23 cellular contexts compared by ENCODE assay signal in genomic region chr17:40356906-40357861, GRCh38. TPM values are rescaled to one million over a fixed set of nuclear protein-coding genes. Genes with fewer than 3 reads are reported as not detected.
DNase-seq lines count a peak whose midpoint lies in the region; ATAC-seq, FAIRE-seq and TF ChIP-seq lines count a peak whose summit lies in the region.
"Had no signal": no experiment of that assay in that cellular context is flagged by ENCODE, and none has a peak within 500 bp of the region (broad histone marks: within the 10 kb centered on the region; RNA-seq: fewer than 3 reads in every experiment).

No MANE protein-coding gene starts in this region.

- H2AFZ ChIP-seq in GM12878 (ENCODE audit: control insufficient read depth, low read depth, low read length), result no peak overlapping the region

- in situ Hi-C loops in GM12878 (cut with MboI), result loop anchor here (5.0 kb wide), 1 partner anchor 175 kb away; no protein-coding TSS in a partner anchor

- H3K4me3 ChIP-seq in H7 (ENCODE audit: insufficient read depth, low read depth, low read length) (no peak overlapping the region), GM12878 (no peak overlapping the region), sigmoid colon (no peak overlapping the region), small intestine (ENCODE audit: low read depth in 1 of 2, low read length in 2 of 2) (no peak overlapping the region)
- H3K4me3 ChIP-seq: lung, suprapubic skin had no signal

- peaks cover 15% of the 10 kb centered on the region for H3K4me1 ChIP-seq in GM12878 (ENCODE audit: control insufficient read depth, insufficient read depth, low read length)
- H3K4me1 ChIP-seq in sigmoid colon, result peaks cover 0 to 47% (median 37%) of the 10 kb centered on the region in 4 donors
- H3K4me1 ChIP-seq in small intestine (ENCODE audit: control insufficient read depth in 2 of 2, insufficient read depth in 1 of 2, low read depth in 1 of 2, low read length in 1 of 2), result peaks cover 0 to 4% of the 10 kb centered on the region in 2 donors
- H3K4me1 ChIP-seq: Caco-2, foreskin keratinocyte had no signal

- peaks cover 15% of the 10 kb centered on the region for H3K27me3 Mint-ChIP-seq in activated CD4-positive, alpha-beta memory T cell treated with anti-CD3 and anti-CD28 coated beads, Interleukin-2, amount 10 ng/mL, durations not matched to agents 7 days and 5 days

- H3K27me3 ChIP-seq in H7 (ENCODE audit: control insufficient read depth, insufficient read depth, low read length) (peaks cover 9% of the 10 kb centered on the region), GM12878 (replicated peaks in 1 of 2; ENCODE audit: control insufficient read depth in 2 of 2, insufficient read depth in 2 of 2, low read length in 1 of 2) (peaks cover 0 to 2% of the 10 kb centered on the region in 2 experiments; a peak in 1 of 4 replicates), sigmoid colon (no peaks in the 10 kb centered on the region), small intestine (ENCODE audit: control insufficient read depth in 2 of 2, insufficient read depth in 2 of 2, low read length in 2 of 2) (no peaks in the 10 kb centered on the region)
- H3K27me3 ChIP-seq: suprapubic skin had no signal

- ATAC-seq in GM12878, result no peak
- peak; percentile 3 for ATAC-seq in left colon
- ATAC-seq: foreskin keratinocyte had no signal

- intact Hi-C loops in GM12878 (cut with micrococcal nuclease; ENCODE audit: unreplicated experiment) (loop anchor here (5.0 kb wide), 3 partner anchors 35 to 260 kb away; no protein-coding TSS in a partner anchor), left colon (cut with DNase I, micrococcal nuclease) (loop anchor here in 1 of 2 donors (10.0 kb wide), 1 partner anchor 162 kb away; no protein-coding TSS in a partner anchor), sigmoid colon (cut with DNase I) (no loop called here)

- SMC1A ChIA-PET in GM12878 (lab: Charles Lee; ENCODE audit: uncharacterized antibody, unreplicated experiment), result interaction anchor here (0.8 to 3.1 kb wide), 8 partner anchors 30 to 181 kb away, joined by 3 to 23 read pairs (median 4); no protein-coding TSS in a partner anchor

- no peak for TF ChIP-seq EP300 in GM12878 (IDR thresholded peaks at IDR 0.05; ENCODE audit: borderline replicate concordance in 1 of 2, control insufficient read depth in 1 of 2, low read depth in 2 of 2, low read length in 2 of 2)
- no peak for TF ChIP-seq EP300 in sigmoid colon (IDR thresholded peaks at IDR 0.05)

- H3K9ac ChIP-seq in GM12878 (ENCODE audit: control insufficient read depth, insufficient read depth, low read length), result no peak overlapping the region

- BruUV-seq in GM12878 (replicated peaks; lab: Mats Ljungman, UMichigan), result no TSS peak

- peaks cover 27% of the 10 kb centered on the region for H3K36me3 Mint-ChIP-seq in activated CD4-positive, alpha-beta memory T cell treated with anti-CD3 and anti-CD28 coated beads, Interleukin-2, amount 10 ng/mL, durations not matched to agents 7 days and 5 days (ENCODE audit: low read depth)

- H4K20me1 ChIP-seq in GM12878 (ENCODE audit: control insufficient read depth, insufficient read depth), result no peaks in the 10 kb centered on the region

- no peak overlapping the region for H3K27ac ChIP-seq in GM12878 (ENCODE audit: control insufficient read depth, insufficient read depth)
- H3K27ac ChIP-seq in sigmoid colon, result peak overlapping the region; percentile 44 to 64 (median 52)
- peak overlapping the region in 1 of 2 donors; percentile 3 for H3K27ac ChIP-seq in small intestine (ENCODE audit: low read depth in 1 of 2, low read length in 1 of 2)
- H3K27ac ChIP-seq: foreskin keratinocyte, suprapubic skin had no signal

- no peak overlapping the region for H3K4me2 ChIP-seq in GM12878 (ENCODE audit: control insufficient read depth, insufficient read depth)

- H3K36me3 ChIP-seq in H7 (replicated peaks; ENCODE audit: control insufficient read depth, insufficient read depth, low read length) (peaks cover 4% of the 10 kb centered on the region), GM12878 (ENCODE audit: control insufficient read depth in 2 of 2, insufficient read depth in 2 of 2, low read length in 1 of 2) (peaks cover 12 to 24% of the 10 kb centered on the region in 2 experiments; a peak in 3 of 4 replicates), sigmoid colon (peaks cover 5 to 37% (median 15%) of the 10 kb centered on the region in 4 donors), small intestine (ENCODE audit: control insufficient read depth in 2 of 2, insufficient read depth in 2 of 2, low read length in 2 of 2) (peaks cover 8 to 26% of the 10 kb centered on the region in 2 donors)

- TF ChIP-seq CTCF in GM12878 (IDR thresholded peaks at IDR 0.05 in 2 of 3, conservative IDR thresholded peaks at IDR 0.05 in 1 of 3; ENCODE audit: control insufficient read depth in 2 of 3, extremely low read depth in 1 of 3, insufficient read depth in 1 of 3, low read depth in 3 of 3, low read length in 3 of 3) (no peak), sigmoid colon (IDR thresholded peaks at IDR 0.05) (no peak)

- POLR2A ChIA-PET in GM12878 (lab: Charles Lee), result interaction anchor here (0.5 to 1.8 kb wide), 3 partner anchors 38 to 129 kb away, joined by 4 to 5 read pairs (median 4); no protein-coding TSS in a partner anchor
- POLR2A ChIA-PET in activated CD4-positive, alpha-beta memory T cell treated with anti-CD3 and anti-CD28 coated beads, Interleukin-2, amount 10 ng/mL, durations not matched to agents 7 days and 5 days (lab: Charles Lee), result interaction anchor here (0.8 to 1.7 kb wide), 5 partner anchors 24 to 175 kb away, joined by 3 to 7 read pairs (median 3); no protein-coding TSS in a partner anchor

- no peak for FAIRE-seq in GM12878 (lab: Jason Lieb, UNC)
- no peak for FAIRE-seq in small intestine (lab: Jason Lieb, UNC)

- no peaks in the 10 kb centered on the region for H3K9me3 Mint-ChIP-seq in activated CD4-positive, alpha-beta memory T cell treated with anti-CD3 and anti-CD28 coated beads, Interleukin-2, amount 10 ng/mL, durations not matched to agents 7 days and 5 days
- H3K9me3 Mint-ChIP-seq: activated T-helper 2 cell treated with anti-CD3 and anti-CD28 coated beads, Interferon-gamma antibody, Interleukin-2, Interleukin-4, amounts not matched to agents 10 μg/mL and 5 μg/mL and 100 μg/mL, durations not matched to agents 14 hours and 24 hours and 36 hours; nephron progenitor cell had no signal

- TF ChIP-seq RAD21 in GM12878 (IDR thresholded peaks at IDR 0.05; ENCODE audit: insufficient read depth, low read depth, low read length), result no peak

- CTCF ChIA-PET in GM12878 (lab: Yijun Ruan, JAX), result interaction anchor here (0.6 to 9.1 kb wide), 14 partner anchors 8 to 203 kb away, joined by 3 to 311 read pairs (median 4); partner anchors contain the start of genes RARA and TOP2A
- CTCF ChIA-PET in activated CD4-positive, alpha-beta memory T cell treated with anti-CD3 and anti-CD28 coated beads, Interleukin-2, amount 10 ng/mL, durations not matched to agents 7 days and 5 days (lab: Charles Lee), result interaction anchor here (1.2 to 6.7 kb wide), 8 partner anchors 40 to 203 kb away, joined by 4 to 173 read pairs (median 10); partner anchors contain the start of genes CDC6 and RARA

- H3K9me3 ChIP-seq in GM12878 (replicated peaks; ENCODE audit: control insufficient read depth, insufficient read depth, low read length) (no peaks in the 10 kb centered on the region), sigmoid colon (no peaks in the 10 kb centered on the region), small intestine (ENCODE audit: control insufficient read depth, low read depth) (no peaks in the 10 kb centered on the region)
- H3K9me3 ChIP-seq: Caco-2, suprapubic skin had no signal

- H3K4me3 Mint-ChIP-seq in activated CD4-positive, alpha-beta memory T cell treated with anti-CD3 and anti-CD28 coated beads, Interleukin-2, amount 10 ng/mL, durations not matched to agents 7 days and 5 days, result no peak overlapping the region
- H3K4me3 Mint-ChIP-seq: nephron progenitor cell had no signal

- RAD21 ChIA-PET in GM12878 (lab: Charles Lee; ENCODE audit: unreplicated experiment), result interaction anchor here (0.6 to 8.2 kb wide), 6 partner anchors 12 to 258 kb away, joined by 3 to 271 read pairs (median 3); partner anchors contain the start of gene RARA

- WGBS in GM12878 (ENCODE audit: insufficient coverage, insufficient replicate concordance, low lambda C conversion rate, missing lambda C conversion rate), result 78% methylated on average over 16 of the region's 19 CpGs
- 68 to 77% methylated on average over 19 of the region's 19 CpGs for WGBS in sigmoid colon, 2 donors
- 64 to 70% (median 68%) methylated on average over 14 to 19 of the region's 19 CpGs for WGBS in small intestine, 3 donors

- H3K27ac Mint-ChIP-seq in activated CD4-positive, alpha-beta memory T cell treated with anti-CD3 and anti-CD28 coated beads, Interleukin-2, amount 10 ng/mL, durations not matched to agents 7 days and 5 days, result no peak overlapping the region
- H3K27ac Mint-ChIP-seq: activated T-helper 2 cell treated with anti-CD3 and anti-CD28 coated beads, Interferon-gamma antibody, Interleukin-2, Interleukin-4, amounts not matched to agents 10 μg/mL and 5 μg/mL and 100 μg/mL, durations not matched to agents 14 hours and 24 hours and 36 hours; nephron progenitor cell had no signal

- no peaks in the 10 kb centered on the region for H3K79me2 ChIP-seq in GM12878 (ENCODE audit: control insufficient read depth, insufficient read depth, low read length)

- DNase-seq in H7, result peak; percentile 57
- DNase-seq in GM12878 (ENCODE audit: low read depth, low spot score), result no peak
- no peak for DNase-seq in left colon
- peak; percentile 65 for DNase-seq in sigmoid colon
- DNase-seq in activated CD4-positive, alpha-beta T cell treated with anti-CD3 and anti-CD28 coated beads for 1 hour, result no peak
- no peak for DNase-seq in activated CD4-positive, alpha-beta memory T cell treated with anti-CD3 and anti-CD28 coated beads, Interleukin-2, amount 10 ng/mL, durations not matched to agents 7 days and 5 days
- DNase-seq in DMS153 treated with DMSO at 0.1 percent for 48 hours (lab: John Stamatoyannopoulos, UW; ENCODE audit: unreplicated experiment), result no peak
- DNase-seq in small intestine, result no peak
- DNase-seq: activated CD4-positive, CD25-positive, alpha-beta regulatory T cell; amniotic stem cell; Caco-2; foreskin keratinocyte; MM.1S; NCI-H1694 treated with DMSO at 0.1 percent for 48 hours; NCI-H510A; nephron progenitor cell; retina; SHP77 had no signal

- H3K4me1 Mint-ChIP-seq in activated CD4-positive, alpha-beta memory T cell treated with anti-CD3 and anti-CD28 coated beads, Interleukin-2, amount 10 ng/mL, durations not matched to agents 7 days and 5 days, result peaks cover 26% of the 10 kb centered on the region

- TF ChIP-seq POLR2A in GM12878 (IDR thresholded peaks at IDR 0.05; ENCODE audit: low read depth, low read length) (peak; percentile 43; the same call in 1 of the 2 replicates), sigmoid colon (IDR thresholded peaks at IDR 0.05) (no peak)

RNA-seq across cellular contexts. Expression of gene GJD3, which starts 7.4 kb away (rescaled TPM):
- total RNA-seq in H7 (2014; rRNA removed; shearing (Covaris generic)), result 0.38 and 1.2 TPM in 2 replicates
- total RNA-seq in GM12878 (2013; cell fraction: nucleolus; rRNA removed), result not detected in 2 replicates
- not detected in 2 replicates for total RNA-seq in GM12878 (2014; rRNA removed)
- total RNA-seq in GM12878 (2014; rRNA removed; fragmentation: Illumina TruSeq; extraction: Trizol), result not detected in 2 replicates
- total RNA-seq in GM12878 (2021), result not detected in 2 replicates
- not detected for polyA plus RNA-seq in GM12878 (2011; ENCODE audit: low read depth)
- polyA plus RNA-seq in GM12878 (2011; rRNA removed), result not detected in 2 replicates
- not detected in 2 replicates for polyA plus RNA-seq in GM12878 (2011; cell fraction: cytosol; rRNA removed)
- not detected in 2 replicates for polyA plus RNA-seq in GM12878 (2011; cell fraction: nucleus; rRNA removed)
- not detected in 2 replicates for polyA plus RNA-seq in GM12878 (2012)
- not detected in 2 replicates for polyA plus RNA-seq in GM12878 (2014; fragmentation: Illumina TruSeq; extraction: Trizol)
- polyA plus RNA-seq in GM12878 (2014; fragmentation: Nextera tagmentation; extraction: Ambion mirVana), result not detected
- polyA plus RNA-seq in GM12878 (2014; rRNA removed), result not detected in 2 replicates
- 1 to 10 TPM in 1 of 2 experiments, not detected in 1; 1.6 TPM for polyA plus RNA-seq in GM12878 (2016; fragmentation: Nextera tagmentation; extraction: Ambion mirVana)
- not detected in 2 replicates for polyA minus RNA-seq in GM12878 (2011; rRNA and poly(A)+ RNA removed)
- polyA minus RNA-seq in GM12878 (2011; cell fraction: cytosol; rRNA and poly(A)+ RNA removed), result not detected in 2 replicates
- polyA minus RNA-seq in GM12878 (2011; cell fraction: nucleus; rRNA and poly(A)+ RNA removed), result not detected in 2 replicates
- under 1 TPM; 0.34 to 0.81 TPM for total RNA-seq in left colon
- total RNA-seq in sigmoid colon, result 1 to 10 TPM in 1 of 4 donors, under 1 TPM in 1, not detected in 2; 0.49 to 2.1 TPM
- under 1 TPM in 1 of 3 donors, not detected in 2; 0.64 TPM for polyA plus RNA-seq in sigmoid colon
- total RNA-seq in activated CD4-positive, alpha-beta memory T cell treated with anti-CD3 and anti-CD28 coated beads, Interleukin-2, amount 10 ng/mL, durations not matched to agents 7 days and 5 days, result not detected
- 1 to 10 TPM in 1 of 3 donors, not detected in 2; 1.1 TPM for polyA plus RNA-seq in small intestine
- total RNA-seq: activated CD8-positive, alpha-beta memory T cell treated with anti-CD3 and anti-CD28 coated beads for 36 hours; Caco-2; foreskin keratinocyte; T-helper 2 cell treated with Interferon-gamma antibody and Interleukin-4, amounts not matched to agents 100 ng/mL and 5 ng/mL, for 36 hours had no signal
- polyA plus RNA-seq: foreskin keratinocyte had no signal

RNA-seq across cellular contexts. Expression of gene RARA, which starts 48.2 kb away (rescaled TPM):
- total RNA-seq in H7 (2014; rRNA removed; shearing (Covaris generic)), result 19.3 and 22.1 TPM in 2 replicates
- total RNA-seq in GM12878 (2013; cell fraction: nucleolus; rRNA removed), result 30.5 and 34.4 TPM in 2 replicates
- total RNA-seq in GM12878 (2014; rRNA removed) (15.5 and 17.3 TPM in 2 replicates), GM12878 (2014; rRNA removed; fragmentation: Illumina TruSeq; extraction: Trizol) (7.7 and 9.7 TPM in 2 replicates), GM12878 (2021) (33.6 and 34.8 TPM in 2 replicates), left colon (10 to 100 TPM; 37.2 to 56.4 TPM), sigmoid colon (10 to 100 TPM; 15.8 to 27.3 (median 20.5) TPM)
- 12.0 TPM for polyA plus RNA-seq in GM12878 (2011; ENCODE audit: low read depth)
- polyA plus RNA-seq in GM12878 (2011; rRNA removed) (3.1 and 7.8 TPM in 2 replicates), GM12878 (2014; fragmentation: Illumina TruSeq; extraction: Trizol) (8.0 and 23.8 TPM in 2 replicates), GM12878 (2014; fragmentation: Nextera tagmentation; extraction: Ambion mirVana) (under 1 TPM; 0.13 to 0.16 TPM), GM12878 (2014; rRNA removed) (14.3 and 20.2 TPM in 2 replicates), GM12878 (2016; fragmentation: Nextera tagmentation; extraction: Ambion mirVana) (10 to 100 TPM; 12.9 to 15.4 TPM), sigmoid colon (10 to 100 TPM; 26.4 to 29.6 (median 27.8) TPM), small intestine (10 to 100 TPM; 28.8 to 40.7 (median 39.2) TPM)
- 10.0 and 13.4 TPM in 2 replicates for polyA plus RNA-seq in GM12878 (2011; cell fraction: cytosol; rRNA removed)
- 29.2 and 38.2 TPM in 2 replicates for polyA plus RNA-seq in GM12878 (2011; cell fraction: nucleus; rRNA removed)
- 23.0 and 26.5 TPM in 2 replicates for polyA plus RNA-seq in GM12878 (2012)
- polyA minus RNA-seq in GM12878 (2011; rRNA and poly(A)+ RNA removed), result 8.7 and 13.7 TPM in 2 replicates
- 15.1 and 20.3 TPM in 2 replicates for polyA minus RNA-seq in GM12878 (2011; cell fraction: cytosol; rRNA and poly(A)+ RNA removed)
- 9.7 and 15.5 TPM in 2 replicates for polyA minus RNA-seq in GM12878 (2011; cell fraction: nucleus; rRNA and poly(A)+ RNA removed)
- 10 to 100 TPM; 65.2 to 65.5 TPM for total RNA-seq in activated CD4-positive, alpha-beta memory T cell treated with anti-CD3 and anti-CD28 coated beads, Interleukin-2, amount 10 ng/mL, durations not matched to agents 7 days and 5 days

Comparison
In these comparisons a context has a peak if more than half of its experiments do, and no peak if none do; other contexts are left out.
1. DNase-seq: peak in H7 (single experiment) and sigmoid colon (single experiment); none in GM12878 (single experiment), left colon (0 of 2), activated CD4-positive, alpha-beta T cell treated with anti-CD3 and anti-CD28 coated beads for 1 hour (single experiment), activated CD4-positive, alpha-beta memory T cell treated with anti-CD3 and anti-CD28 coated beads, Interleukin-2, amount 10 ng/mL, durations not matched to agents 7 days and 5 days (single experiment), DMS153 treated with DMSO at 0.1 percent for 48 hours (single experiment) and small intestine (single experiment).